Comparison of ENCODE assay signal across 28 cellular contexts in the genomic region with DNA sequence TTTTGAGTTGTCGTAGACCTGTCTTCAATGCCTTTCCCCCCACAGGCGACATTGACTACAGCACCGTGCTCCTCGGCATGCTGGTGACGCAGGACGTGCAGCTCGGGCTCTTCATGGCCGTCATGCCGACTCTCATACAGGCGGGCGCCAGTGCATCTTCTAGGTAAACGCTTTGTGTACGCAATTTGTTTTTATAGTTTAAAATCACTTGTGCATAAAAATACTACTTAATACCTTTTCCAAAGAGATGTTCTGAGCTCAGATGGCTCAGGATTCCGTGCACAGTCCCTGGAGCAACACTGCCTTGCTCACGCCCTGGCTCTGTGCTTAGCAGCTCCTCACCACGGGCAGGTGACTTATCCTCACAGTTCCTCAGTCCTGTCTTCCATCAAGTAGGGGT.
"Had no signal": no experiment of that assay in that cellular context is flagged by ENCODE, and none has a peak within 500 bp of the region (broad histone marks: within the 10 kb centered on the region; RNA-seq: fewer than 3 reads in every experiment).

No MANE protein-coding gene starts in this region.

- H3K27ac ChIP-seq: heart right ventricle, hepatocyte, left lung, lower lobe of right lung, parathyroid adenoma, right atrium auricular region, right lobe of liver, spleen, suprapubic skin, thoracic aorta, tibial artery, upper lobe of right lung had no signal

- H3K27ac Mint-ChIP-seq: nephron; progenitor cell of endocrine pancreas; stimulated activated effector memory CD8-positive, alpha-beta T cell treated with anti-CD3 and anti-CD28 coated beads, Interleukin-12 subunit alpha, Interleukin-12 subunit beta, amount 100 ng/mL, for 72 hours; stimulated activated naive CD8-positive, alpha-beta T cell treated with anti-CD3 and anti-CD28 coated beads, Interleukin-15, Interleukin-2, amounts not matched to agents 100 ng/mL and 50 ng/mL, for 24 hours had no signal

- H3K27me3 ChIP-seq: heart right ventricle, hepatocyte, left lung, right atrium auricular region, right lobe of liver, spleen, suprapubic skin, tibial artery, upper lobe of right lung had no signal

- ATAC-seq: left cardiac atrium; left lung; lower lobe of right lung; naive thymus-derived CD8-positive, alpha-beta T cell; right lobe of liver; stimulated activated effector memory CD8-positive, alpha-beta T cell treated with anti-CD3 and anti-CD28 coated beads, Interleukin-12 subunit alpha, Interleukin-12 subunit beta, amount 100 ng/mL, for 72 hours; upper lobe of right lung had no signal

- H3K27me3 Mint-ChIP-seq: naive thymus-derived CD8-positive, alpha-beta T cell; progenitor cell of endocrine pancreas; stimulated activated naive CD8-positive, alpha-beta T cell treated with anti-CD3 and anti-CD28 coated beads, Interleukin-15, Interleukin-2, amounts not matched to agents 100 ng/mL and 50 ng/mL, for 24 hours had no signal

- H3K4me1 Mint-ChIP-seq: nephron, neural crest cell had no signal

- H3K4me3 Mint-ChIP-seq: naive thymus-derived CD8-positive, alpha-beta T cell; nephron; neural crest cell; stimulated activated effector memory CD8-positive, alpha-beta T cell treated with anti-CD3 and anti-CD28 coated beads, Interleukin-12 subunit alpha, Interleukin-12 subunit beta, amount 100 ng/mL, for 72 hours; stimulated activated naive CD8-positive, alpha-beta T cell treated with anti-CD3 and anti-CD28 coated beads, Interleukin-15, Interleukin-2, amounts not matched to agents 100 ng/mL and 50 ng/mL, for 24 hours had no signal

- H3K9me3 Mint-ChIP-seq: naive thymus-derived CD8-positive, alpha-beta T cell; stimulated activated effector memory CD8-positive, alpha-beta T cell treated with anti-CD3 and anti-CD28 coated beads, Interleukin-12 subunit alpha, Interleukin-12 subunit beta, amount 100 ng/mL, for 72 hours; stimulated activated naive CD8-positive, alpha-beta T cell treated with anti-CD3 and anti-CD28 coated beads, Interleukin-15, Interleukin-2, amounts not matched to agents 100 ng/mL and 50 ng/mL, for 24 hours had no signal

- H3K4me1 ChIP-seq: heart right ventricle, left lung, lower lobe of right lung, parathyroid adenoma, right atrium auricular region, right lobe of liver, suprapubic skin, tibial artery, upper lobe of right lung had no signal

- H3K4me3 ChIP-seq: heart right ventricle, hepatocyte, left lung, lower lobe of right lung, right atrium auricular region, right lobe of liver, spleen, suprapubic skin, thoracic aorta, tibial artery, upper lobe of right lung had no signal

- DNase-seq: heart right ventricle; islet precursor cell; kidney glomerular epithelial cell; left cardiac atrium; left lung; lower lobe of right lung; mammary epithelial cell; mesenchymal stem cell; naive thymus-derived CD8-positive, alpha-beta T cell; nucleus accumbens; right lobe of liver; small intestine; spleen; stimulated activated CD4-positive, alpha-beta T cell treated with anti-CD3 and anti-CD28 coated beads, Interleukin-4, amount 100 ng/mL, for 24 hours; stimulated activated naive CD4-positive, alpha-beta T cell; trophoblast cell; upper lobe of right lung had no signal

- H3K9me3 ChIP-seq: heart right ventricle, left lung, lower lobe of right lung, right atrium auricular region, right lobe of liver, spleen, suprapubic skin, thoracic aorta, tibial artery, upper lobe of right lung had no signal
